In genomic region chr17:60165976-60166375, GRCh38 we compare ENCODE assay signal across 14 cellular contexts. TPM values are rescaled to one million over a fixed set of nuclear protein-coding genes. Genes with fewer than 3 reads are reported as not detected.
DNase-seq lines count a peak whose midpoint lies in the region; ATAC-seq, FAIRE-seq and TF ChIP-seq lines count a peak whose summit lies in the region.
"Had no signal": no experiment of that assay in that cellular context is flagged by ENCODE, and none has a peak within 500 bp of the region (broad histone marks: within the 10 kb centered on the region; RNA-seq: fewer than 3 reads in every experiment).

No MANE protein-coding gene starts in this region.

- H2BK5ac ChIP-seq in IMR-90 (ENCODE audit: low read depth, low read length, poor library complexity, severe bottlenecking), result no peak overlapping the region
- H2BK5ac ChIP-seq in neuronal stem cell (ENCODE audit: low read length), result no peak overlapping the region

- H3K4me2 ChIP-seq in IMR-90 (ENCODE audit: low read depth, low read length), result no peak overlapping the region
- no peak overlapping the region for H3K4me2 ChIP-seq in neuronal stem cell (ENCODE audit: insufficient read depth, low read length, poor library complexity, severe bottlenecking)
- H3K4me2 ChIP-seq: SK-N-SH had no signal

- H2BK15ac ChIP-seq in IMR-90 (ENCODE audit: low read depth, low read length) (no peak overlapping the region), neuronal stem cell (ENCODE audit: low read length) (no peak overlapping the region)

- no peak for TF ChIP-seq RAD21 in IMR-90 (IDR thresholded peaks at IDR 0.05; ENCODE audit: low read length)

- peak; percentile 39 for DNase-seq in activated CD4-positive, alpha-beta T cell treated with anti-CD3 and anti-CD28 coated beads for 48 hours
- DNase-seq in activated CD4-positive, alpha-beta T cell treated with anti-CD3 and anti-CD28 coated beads for 4 hours, result no peak
- no peak for DNase-seq in IMR-90
- DNase-seq in activated CD8-positive, alpha-beta T cell treated with anti-CD3 and anti-CD28 coated beads, Interleukin-2, amount 10 ng/mL, durations not matched to agents 7 days and 5 days, result peak; percentile 37
- DNase-seq in neuronal stem cell (ENCODE audit: low spot score), result no peak
- DNase-seq in H54 (ENCODE audit: insufficient read length, low spot score), result no peak
- DNase-seq in osteocyte (ENCODE audit: extremely low spot score, unreplicated experiment), result no peak
- DNase-seq: foreskin fibroblast, NCI-H446, right cardiac atrium, SK-N-SH had no signal

- dilution Hi-C loops in IMR-90 (cut with HindIII; ENCODE audit: low sequenced_read_pairs, unreplicated experiment), result no loop called here

- H3K79me1 ChIP-seq in IMR-90 (ENCODE audit: low read depth in 1 of 2, low read length in 2 of 2) (no peaks in the 10 kb centered on the region), neuronal stem cell (ENCODE audit: low read depth, low read length) (no peaks in the 10 kb centered on the region)

- H3K36me3 ChIP-seq in IMR-90 (ENCODE audit: control insufficient read depth, insufficient read depth, low read length), result no peaks in the 10 kb centered on the region
- H3K36me3 ChIP-seq in neuronal stem cell (replicated peaks in 1 of 2; ENCODE audit: control insufficient read depth in 2 of 2, insufficient read depth in 2 of 2, low read length in 2 of 2), result no peaks in the 10 kb centered on the region

- no TSS peak for BruUV-seq in IMR-90 (replicated peaks; lab: Mats Ljungman, UMichigan)

- H3K4me1 Mint-ChIP-seq in activated CD8-positive, alpha-beta T cell treated with anti-CD3 and anti-CD28 coated beads, Interleukin-2, amount 10 ng/mL, durations not matched to agents 7 days and 5 days (ENCODE audit: low read depth), result peaks cover 38% of the 10 kb centered on the region
- peaks cover 17% of the 10 kb centered on the region for H3K4me1 Mint-ChIP-seq in osteocyte (ENCODE audit: unreplicated experiment)

- H3K4me1 ChIP-seq in IMR-90 (ENCODE audit: control insufficient read depth, insufficient read depth, low read length) (peaks cover 5% of the 10 kb centered on the region), neuronal stem cell (ENCODE audit: control insufficient read depth in 2 of 2, insufficient read depth in 1 of 2, low read depth in 1 of 2, low read length in 2 of 2) (peaks cover 33 to 35% of the 10 kb centered on the region in 2 donors)

- peak overlapping the region; percentile 63 for H2AFZ ChIP-seq in IMR-90 (replicated peaks; ENCODE audit: low read length, poor library complexity)
- H2AFZ ChIP-seq in neuronal stem cell (ENCODE audit: low read length), result no peak overlapping the region

- no peaks in the 10 kb centered on the region for H3K9me3 Mint-ChIP-seq in activated CD8-positive, alpha-beta T cell treated with anti-CD3 and anti-CD28 coated beads, Interleukin-2, amount 10 ng/mL, durations not matched to agents 7 days and 5 days (ENCODE audit: insufficient read depth)
- no peaks in the 10 kb centered on the region for H3K9me3 Mint-ChIP-seq in osteocyte (ENCODE audit: unreplicated experiment)

- in situ Hi-C loops in IMR-90 (cut with MboI; ENCODE audit: low sequenced_read_pairs), result no loop called here

- no peak overlapping the region for H3K27ac Mint-ChIP-seq in activated CD8-positive, alpha-beta T cell treated with anti-CD3 and anti-CD28 coated beads, Interleukin-2, amount 10 ng/mL, durations not matched to agents 7 days and 5 days
- no peak overlapping the region for H3K27ac Mint-ChIP-seq in osteocyte (ENCODE audit: unreplicated experiment)

- H3K27ac ChIP-seq in IMR-90 (ENCODE audit: insufficient read depth, low read length), result no peak overlapping the region
- no peak overlapping the region for H3K27ac ChIP-seq in neuronal stem cell (replicated peaks; ENCODE audit: low read length)

- H3K14ac ChIP-seq in IMR-90 (replicated peaks; ENCODE audit: low read depth, low read length) (no peak overlapping the region), neuronal stem cell (ENCODE audit: low read length) (no peak overlapping the region)

- no peak overlapping the region for H2AK9ac ChIP-seq in IMR-90 (replicated peaks; ENCODE audit: low read depth, low read length, poor library complexity)

- no peak overlapping the region for H4K5ac ChIP-seq in IMR-90 (ENCODE audit: low read depth, low read length)

- FAIRE-seq in H54 (lab: Jason Lieb, UNC), result no peak

- peaks cover 3% of the 10 kb centered on the region for H3K27me3 Mint-ChIP-seq in activated CD8-positive, alpha-beta T cell treated with anti-CD3 and anti-CD28 coated beads, Interleukin-2, amount 10 ng/mL, durations not matched to agents 7 days and 5 days (ENCODE audit: low read depth)
- peaks cover 7% of the 10 kb centered on the region for H3K27me3 Mint-ChIP-seq in osteocyte (ENCODE audit: unreplicated experiment)

- H3K18ac ChIP-seq in IMR-90 (ENCODE audit: low read depth, low read length) (no peak overlapping the region), neuronal stem cell (ENCODE audit: low read length) (peak overlapping the region; percentile 76)

- H3K9ac ChIP-seq in IMR-90 (ENCODE audit: low read depth, low read length), result no peak overlapping the region
- H3K9ac ChIP-seq in neuronal stem cell (ENCODE audit: low read depth, low read length, poor library complexity), result no peak overlapping the region
- H3K9ac ChIP-seq: SK-N-SH had no signal

- no peak overlapping the region for H3K4ac ChIP-seq in IMR-90 (ENCODE audit: low read depth, low read length)
- no peak overlapping the region for H3K4ac ChIP-seq in neuronal stem cell (ENCODE audit: low read length)

- no peak overlapping the region for H4K91ac ChIP-seq in IMR-90 (ENCODE audit: insufficient read depth, low read depth, low read length)
- no peak overlapping the region for H4K91ac ChIP-seq in neuronal stem cell (ENCODE audit: low read depth, low read length, poor library complexity)

- no peak overlapping the region for H2BK12ac ChIP-seq in neuronal stem cell (ENCODE audit: low read length)

- H2AK5ac ChIP-seq in IMR-90 (ENCODE audit: low read depth, low read length) (no peak overlapping the region), neuronal stem cell (ENCODE audit: low read depth, low read length) (peak overlapping the region; percentile 41)

- H4K20me1 ChIP-seq in IMR-90 (ENCODE audit: insufficient read depth, low read length), result no peaks in the 10 kb centered on the region

- H3K36me3 Mint-ChIP-seq in activated CD8-positive, alpha-beta T cell treated with anti-CD3 and anti-CD28 coated beads, Interleukin-2, amount 10 ng/mL, durations not matched to agents 7 days and 5 days (ENCODE audit: low read depth), result no peaks in the 10 kb centered on the region
- no peaks in the 10 kb centered on the region for H3K36me3 Mint-ChIP-seq in osteocyte (ENCODE audit: unreplicated experiment)

- H3K56ac ChIP-seq in IMR-90 (ENCODE audit: extremely low read depth, insufficient read depth, low read length), result no peak overlapping the region

- CTCF ChIA-PET in IMR-90 (lab: Yijun Ruan, JAX), result no interaction called here
- CTCF ChIA-PET in activated CD8-positive, alpha-beta T cell treated with anti-CD3 and anti-CD28 coated beads, Interleukin-2, amount 10 ng/mL, durations not matched to agents 7 days and 5 days (lab: Charles Lee), result no interaction called here

- peaks cover 12% of the 10 kb centered on the region for H3K27me3 ChIP-seq in IMR-90 (ENCODE audit: control insufficient read depth, insufficient read depth, low read length)
- no peaks in the 10 kb centered on the region for H3K27me3 ChIP-seq in neuronal stem cell (ENCODE audit: control insufficient read depth in 3 of 3, insufficient read depth in 3 of 3, low read depth in 1 of 3, low read length in 3 of 3)

- TF ChIP-seq CTCF in IMR-90 (conservative IDR thresholded peaks at IDR 0.05; ENCODE audit: low read depth, low read length), result no peak
- no peak for TF ChIP-seq CTCF in osteocyte (IDR thresholded peaks at IDR 0.05)

- H3K9me3 ChIP-seq in IMR-90 (ENCODE audit: control insufficient read depth, insufficient read depth, low read length), result no peaks in the 10 kb centered on the region
- no peaks in the 10 kb centered on the region for H3K9me3 ChIP-seq in neuronal stem cell (replicated peaks in 1 of 2; ENCODE audit: control insufficient read depth in 2 of 2, insufficient read depth in 1 of 2, low read depth in 1 of 2, low read length in 2 of 2)
- H3K9me3 ChIP-seq: SK-N-SH had no signal

- POLR2A ChIA-PET in IMR-90 (lab: Charles Lee; ENCODE audit: unreplicated experiment), result no interaction called here
- POLR2A ChIA-PET in activated CD8-positive, alpha-beta T cell treated with anti-CD3 and anti-CD28 coated beads, Interleukin-2, amount 10 ng/mL, durations not matched to agents 7 days and 5 days (lab: Charles Lee), result no interaction called here

- no peak overlapping the region for H2BK20ac ChIP-seq in IMR-90 (ENCODE audit: low read depth, low read length)

- H3K4me3 Mint-ChIP-seq in activated CD8-positive, alpha-beta T cell treated with anti-CD3 and anti-CD28 coated beads, Interleukin-2, amount 10 ng/mL, durations not matched to agents 7 days and 5 days, result no peak overlapping the region
- H3K4me3 Mint-ChIP-seq in osteocyte (ENCODE audit: unreplicated experiment), result no peak overlapping the region

- no peak overlapping the region for H3K23ac ChIP-seq in IMR-90 (ENCODE audit: low read depth, low read length)
- H3K23ac ChIP-seq in neuronal stem cell (ENCODE audit: low read depth, low read length, poor library complexity), result no peak overlapping the region

- TF ChIP-seq POLR2A in IMR-90 (IDR thresholded peaks at IDR 0.05; ENCODE audit: low read depth, low read length) (no peak), H54 (IDR thresholded peaks at IDR 0.05; ENCODE audit: low read depth, low read length) (no peak)

- no peak overlapping the region for H2BK120ac ChIP-seq in IMR-90 (ENCODE audit: low read depth, low read length)
- H2BK120ac ChIP-seq in neuronal stem cell (ENCODE audit: low read depth, low read length), result no peak overlapping the region

- H3K4me3 ChIP-seq in IMR-90 (ENCODE audit: insufficient read depth, low read depth, low read length), result no peak overlapping the region
- H3K4me3 ChIP-seq in neuronal stem cell (ENCODE audit: low read length in 2 of 2), result no peak overlapping the region

- H4K8ac ChIP-seq in IMR-90 (ENCODE audit: low read depth in 2 of 2, low read length in 2 of 2) (no peak overlapping the region), neuronal stem cell (ENCODE audit: low read depth, low read length) (no peak overlapping the region)

- WGBS in IMR-90 (ENCODE audit: extremely low coverage in 2 of 2, insufficient read length in 1 of 2), 2 experiments, result no CpG with 5 or more reads among the region's 5 CpGs
- no CpG with 5 or more reads among the region's 5 CpGs for WGBS in neuronal stem cell (ENCODE audit: extremely low coverage in 2 of 2, insufficient read length in 2 of 2, insufficient replicate concordance in 1 of 2), 2 donors

- H3K9me1 ChIP-seq in IMR-90 (ENCODE audit: insufficient read depth, low read length), result peaks cover 6% of the 10 kb centered on the region

- ATAC-seq in IMR-90 (ENCODE audit: low read depth), result no peak
- peak; percentile 25 for ATAC-seq in activated CD8-positive, alpha-beta T cell treated with anti-CD3 and anti-CD28 coated beads, Interleukin-2, amount 10 ng/mL, durations not matched to agents 7 days and 5 days
- no peak for ATAC-seq in GM21381 (IDR thresholded peaks at IDR 0.05; ENCODE audit: unreplicated experiment)
- ATAC-seq: right cardiac atrium had no signal

- intact Hi-C loops in IMR-90 (cut with micrococcal nuclease), result no loop called here

RNA-seq across cellular contexts. Expression of gene CA4, which starts 16.2 kb away (rescaled TPM):
- not detected in 2 replicates for total RNA-seq in IMR-90 (2012; rRNA removed)
- polyA plus RNA-seq in IMR-90 (2012; rRNA removed), result not detected in 2 replicates
- not detected in 2 replicates for polyA plus RNA-seq in IMR-90 (2012; cell fraction: cytosol; rRNA removed)
- not detected in 2 replicates for polyA plus RNA-seq in IMR-90 (2012; cell fraction: nucleus; rRNA removed; ENCODE audit: low replicate concordance)
- not detected for total RNA-seq in activated CD8-positive, alpha-beta T cell treated with anti-CD3 and anti-CD28 coated beads, Interleukin-2, amount 10 ng/mL, durations not matched to agents 7 days and 5 days
- polyA plus RNA-seq in neuronal stem cell (2013, experiment 1 of 2), result 24.1 TPM
- polyA plus RNA-seq in neuronal stem cell (2013, experiment 2 of 2), result 21.4 TPM
- total RNA-seq in osteocyte, result not detected in 2 replicates
- total RNA-seq: chondrocyte, mononuclear cell had no signal

Comparison
In these comparisons a context has a peak if more than half of its experiments do, and no peak if none do; other contexts are left out.
1. DNase-seq: peak in activated CD4-positive, alpha-beta T cell treated with anti-CD3 and anti-CD28 coated beads for 48 hours (single experiment) and activated CD8-positive, alpha-beta T cell treated with anti-CD3 and anti-CD28 coated beads, Interleukin-2, amount 10 ng/mL, durations not matched to agents 7 days and 5 days (single experiment); none in activated CD4-positive, alpha-beta T cell treated with anti-CD3 and anti-CD28 coated beads for 4 hours (0 of 2), IMR-90 (single experiment), neuronal stem cell (single experiment), H54 (single experiment) and osteocyte (single experiment).